In the genomic region with DNA sequence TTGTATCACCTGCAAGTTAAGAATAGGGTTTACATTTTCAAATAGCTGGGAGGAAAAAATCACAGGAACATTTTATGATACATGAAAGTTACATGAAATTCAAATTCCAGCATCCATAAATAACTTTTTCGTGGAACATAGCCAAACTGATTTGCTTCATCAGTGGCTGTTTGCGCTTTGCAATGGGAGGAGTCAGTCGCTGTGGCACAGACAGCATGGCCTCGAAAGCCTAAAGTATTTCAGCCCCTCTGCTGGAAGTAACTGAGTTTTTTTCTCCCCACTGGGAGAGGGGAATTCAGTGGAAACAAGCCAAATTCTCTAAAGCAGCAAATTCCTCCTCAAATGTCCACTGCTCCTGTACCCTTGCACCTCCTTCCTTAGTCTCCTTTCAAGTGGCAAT, we compare ENCODE assay signal across 15 cellular contexts.
DNase-seq lines count a peak whose midpoint lies in the region; ATAC-seq and TF ChIP-seq lines count a peak whose summit lies in the region.
"Had no signal": no experiment of that assay in that cellular context is flagged by ENCODE, and none has a peak within 500 bp of the region (broad histone marks: within the 10 kb centered on the region; RNA-seq: fewer than 3 reads in every experiment).

No MANE protein-coding gene starts in this region.

- H3K27me3 ChIP-seq in right atrium auricular region, result no peaks in the 10 kb centered on the region
- H3K27me3 ChIP-seq: MG63 had no signal

- DNase-seq in left ventricle myocardium superior (no peak), right atrium auricular region (ENCODE audit: low spot score) (no peak), astrocyte of the spinal cord (ENCODE audit: low read depth, low spot score) (peak; percentile 5), fibroblast of villous mesenchyme (ENCODE audit: low read depth) (peak; percentile 21), islet precursor cell (no peak)
- DNase-seq in activated naive CD4-positive, alpha-beta T cell treated with Interleukin-2 at 50 U/mL for 16 hours, result no peak
- DNase-seq: Caco-2, DMS153, EL, MG63, NCI-H1092, NCI-H510A treated with DMSO at 0.1 percent for 48 hours had no signal

- H3K36me3 ChIP-seq in right atrium auricular region, result no peaks in the 10 kb centered on the region
- H3K36me3 ChIP-seq: MG63 had no signal

- intact Hi-C loops in left ventricle myocardium superior (cut with micrococcal nuclease), result loop anchor here (5.0 kb wide), 1 partner anchor 410 kb away; no protein-coding TSS in a partner anchor

- peaks cover 0 to 27% of the 10 kb centered on the region in 2 donors for H3K4me1 ChIP-seq in right atrium auricular region
- H3K4me1 ChIP-seq: Caco-2 had no signal

- H3K27ac ChIP-seq in right atrium auricular region, result no peak overlapping the region

- ATAC-seq in left ventricle myocardium superior (peak; percentile 38), HG02588 (IDR thresholded peaks at IDR 0.05; ENCODE audit: unreplicated experiment) (no peak), GM18505 (IDR thresholded peaks at IDR 0.05; ENCODE audit: unreplicated experiment) (no peak)
- ATAC-seq: Panc1 had no signal

- TF ChIP-seq CTCF in right atrium auricular region (IDR thresholded peaks at IDR 0.05), result no peak
- no peak for TF ChIP-seq CTCF in astrocyte of the spinal cord (IDR thresholded peaks at IDR 0.05; ENCODE audit: low read depth, low read length)
- TF ChIP-seq CTCF in fibroblast of villous mesenchyme (IDR thresholded peaks at IDR 0.05; ENCODE audit: insufficient read depth, low read depth, low read length), result no peak

- in situ Hi-C loops in astrocyte of the spinal cord (cut with HindIII; ENCODE audit: low sequenced_read_pairs), result no loop called here

- TF ChIP-seq POLR2A in GM18505 (IDR thresholded peaks at IDR 0.05; ENCODE audit: borderline replicate concordance, extremely low read depth, insufficient read depth, insufficient read length), result no peak

- H3K9me3 ChIP-seq in right atrium auricular region, result no peaks in the 10 kb centered on the region
- H3K9me3 ChIP-seq: Caco-2, MG63 had no signal

- no peak overlapping the region for H3K4me3 ChIP-seq in right atrium auricular region
- H3K4me3 ChIP-seq in astrocyte of the spinal cord (ENCODE audit: low read depth, low read length), result no peak overlapping the region
- no peak overlapping the region for H3K4me3 ChIP-seq in fibroblast of villous mesenchyme (ENCODE audit: low read depth, low read length)
- H3K4me3 ChIP-seq: MG63 had no signal

Comparison
In these comparisons a context has a peak if more than half of its experiments do, and no peak if none do; other contexts are left out.
1. DNase-seq: peak in astrocyte of the spinal cord (single experiment) and fibroblast of villous mesenchyme (single experiment); none in left ventricle myocardium superior (single experiment), right atrium auricular region (single experiment), islet precursor cell (single experiment) and activated naive CD4-positive, alpha-beta T cell treated with Interleukin-2 at 50 U/mL for 16 hours (single experiment).